ENCODE assay signal across 8 cellular contexts in genomic region chr12:111841236-111841749, GRCh38. TPM values are rescaled to one million over a fixed set of nuclear protein-coding genes. Genes with fewer than 3 reads are reported as not detected.
A peak's percentile ranks its signal among the peaks of the same experiment; 100 is the strongest.
DNase-seq lines count a peak whose midpoint lies in the region; ATAC-seq, FAIRE-seq and TF ChIP-seq lines count a peak whose summit lies in the region.

No MANE protein-coding gene starts in this region.

- no peaks in the 10 kb centered on the region for H3K27me3 Mint-ChIP-seq in effector memory CD8-positive, alpha-beta T cell
- H3K27me3 Mint-ChIP-seq in neural crest cell (ENCODE audit: low read depth): no peaks in the 10 kb centered on the region

- peaks cover 31 to 50% of the 10 kb centered on the region in 2 donors for H3K4me1 Mint-ChIP-seq in effector memory CD8-positive, alpha-beta T cell (ENCODE audit: low read depth in 2 of 2)
- peaks cover 39% of the 10 kb centered on the region for H3K4me1 Mint-ChIP-seq in neural crest cell

- peak overlapping the region; percentile 97 for H3K27ac ChIP-seq in C4-2B
- peak overlapping the region; percentile 67 for H3K27ac ChIP-seq in OCI-LY3 (ENCODE audit: low read length)

- peaks cover 37% of the 10 kb centered on the region for H3K36me3 Mint-ChIP-seq in effector memory CD8-positive, alpha-beta T cell (ENCODE audit: insufficient read depth)
- H3K36me3 Mint-ChIP-seq in neural crest cell (ENCODE audit: low read depth): peaks cover 21% of the 10 kb centered on the region

- no peaks in the 10 kb centered on the region for H3K9me3 Mint-ChIP-seq in effector memory CD8-positive, alpha-beta T cell
- H3K9me3 Mint-ChIP-seq in neural crest cell: no peaks in the 10 kb centered on the region

- H2AFZ ChIP-seq in OCI-LY3 (ENCODE audit: low read depth, low read length): peak overlapping the region; percentile 77; the same call in 1 of the 2 replicates

- DNase-seq in effector memory CD8-positive, alpha-beta T cell: no peak
- DNase-seq in neural crest cell (ENCODE audit: low read depth, low spot score) (no peak), NCI-H446 (lab: John Stamatoyannopoulos, UW) (no peak), RCC 7860 (ENCODE audit: low spot score) (no peak)
- DNase-seq in stimulated activated CD4-positive, alpha-beta T cell treated with anti-CD3 and anti-CD28 coated beads, Interleukin-4, amount 100 ng/mL, for 1 hour: no peak

- H3K79me2 ChIP-seq in OCI-LY3 (ENCODE audit: low read length): peaks cover 72% of the 10 kb centered on the region

- peaks cover 15% of the 10 kb centered on the region for H3K4me1 ChIP-seq in OCI-LY3 (ENCODE audit: low read length)

- no peaks in the 10 kb centered on the region for H3K27me3 ChIP-seq in OCI-LY3 (ENCODE audit: low read depth, low read length)

- peaks cover 18% of the 10 kb centered on the region for H3K36me3 ChIP-seq in OCI-LY3 (replicated peaks; ENCODE audit: low read depth, low read length)

- ATAC-seq in GM21717 (IDR thresholded peaks at IDR 0.05; ENCODE audit: unreplicated experiment): peak; percentile 16
- ATAC-seq in effector memory CD8-positive, alpha-beta T cell (replicated peaks): no peak

- H3K4me3 ChIP-seq in OCI-LY3 (ENCODE audit: low read length): peak overlapping the region; percentile 95

- H3K9me3 ChIP-seq in OCI-LY3 (ENCODE audit: insufficient read depth, low read length): no peaks in the 10 kb centered on the region

- H3K4me3 Mint-ChIP-seq in effector memory CD8-positive, alpha-beta T cell: peak overlapping the region; percentile 99
- H3K4me3 Mint-ChIP-seq in neural crest cell: peak overlapping the region; percentile 98

- peak overlapping the region; percentile 85 for H3K4me2 ChIP-seq in OCI-LY3 (ENCODE audit: low read length)

- no peaks in the 10 kb centered on the region for H4K20me1 ChIP-seq in OCI-LY3 (ENCODE audit: insufficient read depth, low read length)

- FAIRE-seq in RCC 7860 (lab: Jason Lieb, UNC): no peak

- H3K9ac ChIP-seq in OCI-LY3 (ENCODE audit: low read length): peak overlapping the region; percentile 92

- TF ChIP-seq CTCF in C4-2B (conservative IDR thresholded peaks at IDR 0.05) (no peak), OCI-LY3 (IDR thresholded peaks at IDR 0.05; ENCODE audit: low read depth, low read length) (no peak), neural crest cell (conservative IDR thresholded peaks at IDR 0.05) (no peak)

- H3K27ac Mint-ChIP-seq in effector memory CD8-positive, alpha-beta T cell: peak overlapping the region; percentile 99
- H3K27ac Mint-ChIP-seq in neural crest cell (ENCODE audit: unreplicated experiment): peak overlapping the region; percentile 98

RNA-seq across cellular contexts. Expression of gene MAPKAPK5, which starts 0.7 kb away (rescaled TPM):
- total RNA-seq in neural crest cell: 81.6 and 83.1 TPM in 2 replicates
